In the genomic region with DNA sequence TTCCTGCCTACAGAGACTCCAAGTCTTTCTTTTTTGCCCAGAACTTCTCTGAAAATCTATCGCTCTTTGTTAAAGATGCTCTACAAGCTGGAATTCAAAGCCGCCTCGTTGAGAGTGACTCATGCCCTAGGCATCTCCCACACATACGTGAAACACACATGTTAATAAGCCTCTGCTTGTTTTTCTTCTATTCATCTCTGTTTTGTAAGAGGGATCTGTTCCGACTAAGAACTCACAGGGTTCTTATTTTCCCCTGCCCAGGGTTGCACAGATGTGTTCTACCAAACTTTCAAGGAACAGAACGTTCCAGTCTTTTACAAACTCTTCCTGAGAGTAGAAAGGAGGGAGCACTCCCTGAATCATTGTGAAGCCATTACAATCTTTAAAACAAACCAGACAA, we compare ENCODE assay signal across 10 cellular contexts. TPM values are rescaled to one million over a fixed set of nuclear protein-coding genes. Genes with fewer than 3 reads are reported as not detected.
A peak's percentile ranks its signal among the peaks of the same experiment; 100 is the strongest.
DNase-seq lines count a peak whose midpoint lies in the region; ATAC-seq and TF ChIP-seq lines count a peak whose summit lies in the region.
"Had no signal": no experiment of that assay in that cellular context is flagged by ENCODE, and none has a peak within 500 bp of the region (broad histone marks: within the 10 kb centered on the region; RNA-seq: fewer than 3 reads in every experiment).

No MANE protein-coding gene starts in this region.

- DNase-seq in AG10803 (ENCODE audit: low read depth) (peak; percentile 85), Peyer's patch (peak in 1 of 3 donors; percentile 59), fibroblast of lung (ENCODE audit: low read depth in 2 of 2) (peak; percentile 75 to 86), omental fat pad (ENCODE audit: low spot score) (no peak), NCI-H748 treated with DMSO at 0.1 percent for 48 hours (lab: John Stamatoyannopoulos, UW) (no peak), SIG-M5 treated with dmso at 0.1 percent for 504 hours (lab: John Stamatoyannopoulos, UW; ENCODE audit: unreplicated experiment) (no peak)
- DNase-seq: NCI-H1048 had no signal

- H3K27me3 ChIP-seq in Peyer's patch (no peaks in the 10 kb centered on the region), fibroblast of lung (ENCODE audit: control insufficient read depth, insufficient read depth, low read length) (no peaks in the 10 kb centered on the region)

- ATAC-seq in omental fat pad (ENCODE audit: low FRiP score) (peak; percentile 59), HG02840 (IDR thresholded peaks at IDR 0.05; ENCODE audit: low FRiP score, unreplicated experiment) (no peak), GM21717 (IDR thresholded peaks at IDR 0.05; ENCODE audit: unreplicated experiment) (no peak)

- no peak overlapping the region for H3K9ac ChIP-seq in fibroblast of lung (ENCODE audit: insufficient read depth, low read length)

- H3K9me3 ChIP-seq in Peyer's patch (no peaks in the 10 kb centered on the region), fibroblast of lung (ENCODE audit: control insufficient read depth, insufficient read depth, low read depth, low read length) (no peaks in the 10 kb centered on the region)
- H3K9me3 ChIP-seq: Caco-2 had no signal

- H4K20me1 ChIP-seq in fibroblast of lung (ENCODE audit: control insufficient read depth, extremely low read depth, insufficient read depth, low read length): no peaks in the 10 kb centered on the region

- H3K36me3 ChIP-seq in Peyer's patch: no peaks in the 10 kb centered on the region
- H3K36me3 ChIP-seq in fibroblast of lung (ENCODE audit: control insufficient read depth, insufficient read depth, low read length): no peaks in the 10 kb centered on the region

- TF ChIP-seq CTCF in AG10803 (conservative IDR thresholded peaks at IDR 0.05; ENCODE audit: low read length): no peak
- no peak for TF ChIP-seq CTCF in Peyer's patch (IDR thresholded peaks at IDR 0.05)
- no peak for TF ChIP-seq CTCF in fibroblast of lung (conservative IDR thresholded peaks at IDR 0.05 in 1 of 2, IDR thresholded peaks at IDR 0.05 in 1 of 2; ENCODE audit: low read depth in 1 of 2, low read length in 2 of 2)
- TF ChIP-seq CTCF in omental fat pad (IDR thresholded peaks at IDR 0.05): no peak

- no peak for TF ChIP-seq POLR2A in Peyer's patch (IDR thresholded peaks at IDR 0.05)

- H3K27ac ChIP-seq in Peyer's patch (peak overlapping the region in 3 of 4 donors; percentile 67 to 79 (median 71)), fibroblast of lung (ENCODE audit: insufficient read depth, low read length) (no peak overlapping the region)

- no peaks in the 10 kb centered on the region for H3K4me1 ChIP-seq in Peyer's patch
- H3K4me1 ChIP-seq in fibroblast of lung (ENCODE audit: control insufficient read depth, extremely low read depth, insufficient read depth, low read length): peaks cover 3% of the 10 kb centered on the region

- H3K79me2 ChIP-seq in fibroblast of lung (ENCODE audit: control insufficient read depth, insufficient read depth, low read length): no peaks in the 10 kb centered on the region

- H2AFZ ChIP-seq in fibroblast of lung (ENCODE audit: low read length): peak overlapping the region; percentile 52

- H3K4me2 ChIP-seq in fibroblast of lung (ENCODE audit: extremely low read depth, insufficient read depth, low read length): peak overlapping the region; percentile 2

- no peak overlapping the region for H3K4me3 ChIP-seq in AG10803 (ENCODE audit: low read length)
- H3K4me3 ChIP-seq in Peyer's patch: no peak overlapping the region
- H3K4me3 ChIP-seq in fibroblast of lung (replicated peaks in 1 of 4; ENCODE audit: control extremely low read depth in 1 of 4, insufficient read depth in 1 of 4, low read depth in 3 of 4, low read length in 4 of 4): no peak overlapping the region

RNA-seq across cellular contexts. Expression of a gene that starts 55.5 kb away (rescaled TPM):
- total RNA-seq in Peyer's patch (10 to 100 TPM; 33.8 to 76.4 (median 38.1) TPM), fibroblast of lung (21.1 and 24.6 TPM in 2 replicates), omental fat pad (10 to 100 TPM; 34.1 to 49.3 (median 43.3) TPM)
- polyA plus RNA-seq in fibroblast of lung: 36.3 and 39.9 TPM in 2 replicates
- polyA plus RNA-seq in fibroblast of lung (2012): 28.9 and 30.0 TPM in 2 replicates
- 25.3 and 34.8 TPM in 2 replicates for polyA minus RNA-seq in fibroblast of lung (ENCODE audit: low replicate concordance)

Comparison
In these comparisons a context has a peak if more than half of its experiments do, and no peak if none do; other contexts are left out.
1. DNase-seq: peak in AG10803 (single experiment) and fibroblast of lung (2 of 2); none in omental fat pad (single experiment), NCI-H748 treated with DMSO at 0.1 percent for 48 hours (single experiment) and SIG-M5 treated with dmso at 0.1 percent for 504 hours (single experiment).